ENCODE assay signal across 1 cellular context in the genomic region with DNA sequence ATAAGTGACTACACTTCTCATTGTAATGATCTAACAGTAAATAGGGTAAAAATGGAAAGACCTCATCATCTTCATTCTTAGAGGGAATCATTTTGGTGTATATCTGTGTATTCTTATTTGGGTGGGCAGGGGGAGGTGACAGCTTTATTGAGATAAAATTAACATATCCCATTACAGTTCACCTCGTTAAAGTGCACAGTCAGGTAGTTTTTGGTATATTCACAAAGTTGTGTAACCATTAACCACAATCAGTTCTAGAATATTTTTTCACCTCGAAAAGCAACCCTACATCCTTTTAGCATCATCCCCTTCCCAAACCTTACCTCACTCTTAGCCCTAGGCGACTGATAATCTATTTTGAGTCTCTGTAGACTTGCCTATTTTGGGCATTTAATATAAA.
TF ChIP-seq lines count a peak whose summit lies in the region.

No MANE protein-coding gene starts in this region.

TF ChIP-seq in HepG2, 621 proteins besides CTCF, POLR2A, EP300 and RAD21 (continued from another document):
- TF ChIP-seq HNRNPLL (IDR thresholded peaks at IDR 0.05; ENCODE audit: low read depth, low read length, poor library complexity, severe bottlenecking) (no peak), MAFK (conservative IDR thresholded peaks at IDR 0.05 in 1 of 2, IDR thresholded peaks at IDR 0.05 in 1 of 2; ENCODE audit: low read length in 2 of 2) (peak; percentile 13 to 42; a peak in 1 of 4 replicates), ZNF512 (CRISPR knock-in tag; IDR thresholded peaks at IDR 0.05) (no peak), FOXK2 (IDR thresholded peaks at IDR 0.05) (no peak)
